In genomic region chr18:74836296-74837139, GRCh38 we compare ENCODE assay signal across 1 cellular context.
TF ChIP-seq lines count a peak whose summit lies in the region.

No MANE protein-coding gene starts in this region.

TF ChIP-seq in HepG2, 621 proteins besides CTCF, POLR2A, EP300 and RAD21 (continued from another document and continues in another):
- TF ChIP-seq, protein P1, sequence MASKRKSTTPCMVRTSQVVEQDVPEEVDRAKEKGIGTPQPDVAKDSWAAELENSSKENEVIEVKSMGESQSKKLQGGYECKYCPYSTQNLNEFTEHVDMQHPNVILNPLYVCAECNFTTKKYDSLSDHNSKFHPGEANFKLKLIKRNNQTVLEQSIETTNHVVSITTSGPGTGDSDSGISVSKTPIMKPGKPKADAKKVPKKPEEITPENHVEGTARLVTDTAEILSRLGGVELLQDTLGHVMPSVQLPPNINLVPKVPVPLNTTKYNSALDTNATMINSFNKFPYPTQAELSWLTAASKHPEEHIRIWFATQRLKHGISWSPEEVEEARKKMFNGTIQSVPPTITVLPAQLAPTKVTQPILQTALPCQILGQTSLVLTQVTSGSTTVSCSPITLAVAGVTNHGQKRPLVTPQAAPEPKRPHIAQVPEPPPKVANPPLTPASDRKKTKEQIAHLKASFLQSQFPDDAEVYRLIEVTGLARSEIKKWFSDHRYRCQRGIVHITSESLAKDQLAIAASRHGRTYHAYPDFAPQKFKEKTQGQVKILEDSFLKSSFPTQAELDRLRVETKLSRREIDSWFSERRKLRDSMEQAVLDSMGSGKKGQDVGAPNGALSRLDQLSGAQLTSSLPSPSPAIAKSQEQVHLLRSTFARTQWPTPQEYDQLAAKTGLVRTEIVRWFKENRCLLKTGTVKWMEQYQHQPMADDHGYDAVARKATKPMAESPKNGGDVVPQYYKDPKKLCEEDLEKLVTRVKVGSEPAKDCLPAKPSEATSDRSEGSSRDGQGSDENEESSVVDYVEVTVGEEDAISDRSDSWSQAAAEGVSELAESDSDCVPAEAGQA (IDR thresholded peaks at IDR 0.05; ENCODE audit: low read depth): no peak
- TF ChIP-seq, protein P1 (CRISPR knock-in tag; IDR thresholded peaks at IDR 0.05; ENCODE audit: borderline replicate concordance): no peak
- no peak for TF ChIP-seq SRSF4 (IDR thresholded peaks at IDR 0.05; ENCODE audit: low read depth, low read length, poor library complexity, severe bottlenecking)
- TF ChIP-seq REL (CRISPR knock-in tag; conservative IDR thresholded peaks at IDR 0.05): no peak
- no peak for TF ChIP-seq ZNF30 (CRISPR knock-in tag; IDR thresholded peaks at IDR 0.05)
- no peak for TF ChIP-seq ZNF770 (CRISPR knock-in tag; IDR thresholded peaks at IDR 0.05)
- TF ChIP-seq, protein P2, sequence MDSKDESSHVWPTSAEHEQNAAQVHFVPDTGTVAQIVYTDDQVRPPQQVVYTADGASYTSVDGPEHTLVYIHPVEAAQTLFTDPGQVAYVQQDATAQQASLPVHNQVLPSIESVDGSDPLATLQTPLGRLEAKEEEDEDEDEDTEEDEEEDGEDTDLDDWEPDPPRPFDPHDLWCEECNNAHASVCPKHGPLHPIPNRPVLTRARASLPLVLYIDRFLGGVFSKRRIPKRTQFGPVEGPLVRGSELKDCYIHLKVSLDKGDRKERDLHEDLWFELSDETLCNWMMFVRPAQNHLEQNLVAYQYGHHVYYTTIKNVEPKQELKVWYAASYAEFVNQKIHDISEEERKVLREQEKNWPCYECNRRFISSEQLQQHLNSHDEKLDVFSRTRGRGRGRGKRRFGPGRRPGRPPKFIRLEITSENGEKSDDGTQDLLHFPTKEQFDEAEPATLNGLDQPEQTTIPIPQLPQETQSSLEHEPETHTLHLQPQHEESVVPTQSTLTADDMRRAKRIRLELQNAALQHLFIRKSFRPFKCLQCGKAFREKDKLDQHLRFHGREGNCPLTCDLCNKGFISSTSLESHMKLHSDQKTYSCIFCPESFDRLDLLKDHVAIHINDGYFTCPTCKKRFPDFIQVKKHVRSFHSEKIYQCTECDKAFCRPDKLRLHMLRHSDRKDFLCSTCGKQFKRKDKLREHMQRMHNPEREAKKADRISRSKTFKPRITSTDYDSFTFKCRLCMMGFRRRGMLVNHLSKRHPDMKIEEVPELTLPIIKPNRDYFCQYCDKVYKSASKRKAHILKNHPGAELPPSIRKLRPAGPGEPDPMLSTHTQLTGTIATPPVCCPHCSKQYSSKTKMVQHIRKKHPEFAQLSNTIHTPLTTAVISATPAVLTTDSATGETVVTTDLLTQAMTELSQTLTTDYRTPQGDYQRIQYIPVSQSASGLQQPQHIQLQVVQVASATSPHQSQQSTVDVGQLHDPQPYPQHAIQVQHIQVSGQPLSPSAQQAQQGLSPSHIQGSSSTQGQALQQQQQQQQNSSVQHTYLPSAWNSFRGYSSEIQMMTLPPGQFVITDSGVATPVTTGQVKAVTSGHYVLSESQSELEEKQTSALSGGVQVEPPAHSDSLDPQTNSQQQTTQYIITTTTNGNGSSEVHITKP (CRISPR knock-in tag; IDR thresholded peaks at IDR 0.05; ENCODE audit: low read depth): no peak; the same call in 1 of the 2 replicates
- TF ChIP-seq ZNF556 (CRISPR knock-in tag; IDR thresholded peaks at IDR 0.05; ENCODE audit: borderline replicate concordance): no peak
- no peak for TF ChIP-seq SNAI1 (CRISPR knock-in tag; IDR thresholded peaks at IDR 0.05; ENCODE audit: borderline replicate concordance)
- no peak for TF ChIP-seq XBP1 (CRISPR knock-in tag; IDR thresholded peaks at IDR 0.05)
- no peak for TF ChIP-seq SKIL (CRISPR knock-in tag; IDR thresholded peaks at IDR 0.05; ENCODE audit: borderline replicate concordance)
- TF ChIP-seq ZNF550 (CRISPR knock-in tag; IDR thresholded peaks at IDR 0.05; ENCODE audit: borderline replicate concordance): no peak
- TF ChIP-seq SMARCE1 (IDR thresholded peaks at IDR 0.05; ENCODE audit: borderline replicate concordance): no peak
- no peak for TF ChIP-seq LCORL (IDR thresholded peaks at IDR 0.05)
- TF ChIP-seq LCORL (CRISPR knock-in tag; IDR thresholded peaks at IDR 0.05): peak; percentile 26; the same call in 1 of the 2 replicates
- no peak for TF ChIP-seq ETS1 (CRISPR knock-in tag; IDR thresholded peaks at IDR 0.05)
- TF ChIP-seq ZNF530 (CRISPR knock-in tag; IDR thresholded peaks at IDR 0.05; ENCODE audit: low read depth): no peak
- TF ChIP-seq CHD4 (IDR thresholded peaks at IDR 0.05; ENCODE audit: borderline replicate concordance, low read length): no peak
- no peak for TF ChIP-seq SMAD9 (CRISPR knock-in tag; IDR thresholded peaks at IDR 0.05)
- no peak for TF ChIP-seq ZNF781 (CRISPR knock-in tag; IDR thresholded peaks at IDR 0.05; ENCODE audit: borderline replicate concordance, not compliant biosample characterization)
- TF ChIP-seq RBM39 (IDR thresholded peaks at IDR 0.05; ENCODE audit: low read depth, low read length, poor library complexity, severe bottlenecking): no peak
- no peak for TF ChIP-seq ZNF142 (CRISPR knock-in tag; IDR thresholded peaks at IDR 0.05)
- TF ChIP-seq PITX1 (CRISPR knock-in tag; IDR thresholded peaks at IDR 0.05): no peak
- no peak for TF ChIP-seq ZC3H13 (CRISPR knock-in tag; IDR thresholded peaks at IDR 0.05)
- peak; percentile 39 for TF ChIP-seq ARID5B (CRISPR knock-in tag; IDR thresholded peaks at IDR 0.05)
